ENCODE assay signal across 8 cellular contexts in genomic region chr1:165717918-165718515, GRCh38. TPM values are rescaled to one million over a fixed set of nuclear protein-coding genes. Genes with fewer than 3 reads are reported as not detected.
DNase-seq lines count a peak whose midpoint lies in the region; ATAC-seq lines count a peak whose summit lies in the region.

No MANE protein-coding gene starts in this region.

- H3K27ac Mint-ChIP-seq in activated T-cell treated with anti-CD3 and anti-CD28 coated beads, Interleukin-2, amount 50 U/mL, for 72 hours: no peak overlapping the region
- H3K27ac Mint-ChIP-seq in activated CD4-positive, alpha-beta memory T cell treated with anti-CD3 and anti-CD28 coated beads, Interleukin-2, amount 10 ng/mL, durations not matched to agents 7 days and 5 days: no peak overlapping the region

- H3K4me1 Mint-ChIP-seq in activated T-cell treated with anti-CD3 and anti-CD28 coated beads, Interleukin-2, amount 50 U/mL, for 72 hours (ENCODE audit: low read depth): no peaks in the 10 kb centered on the region
- no peaks in the 10 kb centered on the region for H3K4me1 Mint-ChIP-seq in activated CD4-positive, alpha-beta memory T cell treated with anti-CD3 and anti-CD28 coated beads, Interleukin-2, amount 10 ng/mL, durations not matched to agents 7 days and 5 days

- no peaks in the 10 kb centered on the region for H3K9me3 Mint-ChIP-seq in activated T-cell treated with anti-CD3 and anti-CD28 coated beads, Interleukin-2, amount 50 U/mL, for 72 hours
- no peaks in the 10 kb centered on the region for H3K9me3 Mint-ChIP-seq in activated CD4-positive, alpha-beta memory T cell treated with anti-CD3 and anti-CD28 coated beads, Interleukin-2, amount 10 ng/mL, durations not matched to agents 7 days and 5 days

- H3K36me3 Mint-ChIP-seq in activated T-cell treated with anti-CD3 and anti-CD28 coated beads, Interleukin-2, amount 50 U/mL, for 72 hours (ENCODE audit: insufficient read depth in 2 of 2): no peaks in the 10 kb centered on the region
- no peaks in the 10 kb centered on the region for H3K36me3 Mint-ChIP-seq in activated CD4-positive, alpha-beta memory T cell treated with anti-CD3 and anti-CD28 coated beads, Interleukin-2, amount 10 ng/mL, durations not matched to agents 7 days and 5 days (ENCODE audit: low read depth)

- POLR2A ChIA-PET in activated CD4-positive, alpha-beta memory T cell treated with anti-CD3 and anti-CD28 coated beads, Interleukin-2, amount 10 ng/mL, durations not matched to agents 7 days and 5 days (lab: Charles Lee): no interaction called here

- peak in 1 of 2 donors; percentile 44 for ATAC-seq in activated T-cell treated with anti-CD3 and anti-CD28 coated beads, Interleukin-2, amount 50 U/mL, for 72 hours (replicated peaks in 1 of 2)
- ATAC-seq in HG02759 (IDR thresholded peaks at IDR 0.05; ENCODE audit: unreplicated experiment): peak; percentile 66
- ATAC-seq in HG02678 (IDR thresholded peaks at IDR 0.05; ENCODE audit: unreplicated experiment): no peak

- CTCF ChIA-PET in activated CD4-positive, alpha-beta memory T cell treated with anti-CD3 and anti-CD28 coated beads, Interleukin-2, amount 10 ng/mL, durations not matched to agents 7 days and 5 days (lab: Charles Lee): interaction anchor here (0.6 to 1.5 kb wide), 4 partner anchors 13 to 1235 kb away, joined by 3 to 6 read pairs (median 3); no protein-coding TSS in a partner anchor

- peak; percentile 18 to 27 for DNase-seq in activated T-cell treated with anti-CD3 and anti-CD28 coated beads, Interleukin-2, amount 50 U/mL, for 72 hours
- DNase-seq in activated T-cell treated with anti-CD3 and anti-CD28 coated beads for 4 hours: no peak
- DNase-seq in NCI-H2227 treated with DMSO at 0.1 percent for 48 hours (lab: John Stamatoyannopoulos, UW): peak; percentile 23
- DNase-seq in activated CD4-positive, alpha-beta memory T cell treated with anti-CD3 and anti-CD28 coated beads, Interleukin-2, amount 10 ng/mL, durations not matched to agents 7 days and 5 days: peak; percentile 50
- peak; percentile 54 for DNase-seq in globus pallidus (ENCODE audit: low spot score)
- peak; percentile 28 for DNase-seq in retina

- H3K4me3 Mint-ChIP-seq in activated T-cell treated with anti-CD3 and anti-CD28 coated beads, Interleukin-2, amount 50 U/mL, for 72 hours: no peak overlapping the region
- no peak overlapping the region for H3K4me3 Mint-ChIP-seq in activated CD4-positive, alpha-beta memory T cell treated with anti-CD3 and anti-CD28 coated beads, Interleukin-2, amount 10 ng/mL, durations not matched to agents 7 days and 5 days

- no peaks in the 10 kb centered on the region for H3K27me3 Mint-ChIP-seq in activated T-cell treated with anti-CD3 and anti-CD28 coated beads, Interleukin-2, amount 50 U/mL, for 72 hours (ENCODE audit: low read depth)
- peaks cover 7% of the 10 kb centered on the region for H3K27me3 Mint-ChIP-seq in activated CD4-positive, alpha-beta memory T cell treated with anti-CD3 and anti-CD28 coated beads, Interleukin-2, amount 10 ng/mL, durations not matched to agents 7 days and 5 days

RNA-seq across cellular contexts. Expression of gene ALDH9A1, which starts 19.7 kb away (rescaled TPM):
- total RNA-seq in activated T-cell treated with anti-CD3 and anti-CD28 coated beads, Interleukin-2, amount 50 U/mL, for 72 hours: 10 to 100 TPM; 28.0 to 38.8 TPM
- 10 to 100 TPM; 46.9 to 54.4 TPM for total RNA-seq in activated CD4-positive, alpha-beta memory T cell treated with anti-CD3 and anti-CD28 coated beads, Interleukin-2, amount 10 ng/mL, durations not matched to agents 7 days and 5 days

RNA-seq across cellular contexts. Expression of gene TMCO1, which starts 50.7 kb away (rescaled TPM):
- total RNA-seq in activated T-cell treated with anti-CD3 and anti-CD28 coated beads, Interleukin-2, amount 50 U/mL, for 72 hours: 10 to 100 TPM; 57.3 to 68.4 TPM
- 100 to 1,000 TPM; 113 to 115 TPM for total RNA-seq in activated CD4-positive, alpha-beta memory T cell treated with anti-CD3 and anti-CD28 coated beads, Interleukin-2, amount 10 ng/mL, durations not matched to agents 7 days and 5 days
